ENCODE assay signal across 8 cellular contexts in genomic region chr13:40069173-40070044, GRCh38.
DNase-seq lines count a peak whose midpoint lies in the region; ATAC-seq and TF ChIP-seq lines count a peak whose summit lies in the region.

No MANE protein-coding gene starts in this region.

- H3K4me3 ChIP-seq in Karpas-422 (ENCODE audit: low read length) (0 out of 2 replicates have a peak overlapping the region, but pooled peaks have one; percentile 7), gastrocnemius medialis (peak overlapping the region; percentile 19 to 34 (median 26))

- peaks cover 24 to 29% (median 27%) of the 10 kb centered on the region in 3 donors for H3K4me1 Mint-ChIP-seq in T-cell

- CTCF ChIA-PET in T-cell (lab: Charles Lee) = interaction anchor here (0.6 to 2.0 kb wide), 28 partner anchors 9 to 882 kb away, joined by 3 to 25 read pairs (median 4); no protein-coding TSS in a partner anchor

- peak overlapping the region; percentile 14 for H3K9ac ChIP-seq in Karpas-422 (ENCODE audit: low read length)

- no peaks in the 10 kb centered on the region for H3K36me3 Mint-ChIP-seq in T-cell

- H3K27ac Mint-ChIP-seq in T-cell = peak overlapping the region; percentile 60 to 77

- H3K27me3 ChIP-seq in Karpas-422 (ENCODE audit: low read length) = no peaks in the 10 kb centered on the region
- no peaks in the 10 kb centered on the region for H3K27me3 ChIP-seq in gastrocnemius medialis

- H3K36me3 ChIP-seq in Karpas-422 (ENCODE audit: insufficient read depth, low read length) (no peaks in the 10 kb centered on the region), gastrocnemius medialis (no peaks in the 10 kb centered on the region)

- peak; percentile 67 for DNase-seq in AG08396 (ENCODE audit: low spot score)
- DNase-seq in Karpas-422 = peak; percentile 88
- DNase-seq in T-cell = peak; percentile 25 to 77 (median 64)
- peak in 52 of 56 donors; percentile 0 to 88 (median 48) for DNase-seq in amygdala (lab: John Stamatoyannopoulos, UW)
- peak; percentile 32 for DNase-seq in hepatic stellate cell (ENCODE audit: low spot score)
- DNase-seq in gastrocnemius medialis = peak; percentile 64 to 79
- no peak for DNase-seq in amniotic stem cell (lab: John Stamatoyannopoulos, UW)

- H3K27ac ChIP-seq in Karpas-422 (ENCODE audit: low read length) = peak overlapping the region; percentile 59
- H3K27ac ChIP-seq in gastrocnemius medialis = peak overlapping the region; percentile 4 to 57 (median 44)

- no peaks in the 10 kb centered on the region for H3K79me2 ChIP-seq in Karpas-422 (ENCODE audit: low read length)

- H3K4me2 ChIP-seq in Karpas-422 (ENCODE audit: low read depth, low read length, poor library complexity, severe bottlenecking) = peak overlapping the region; percentile 42

- no peak for TF ChIP-seq POLR2A in gastrocnemius medialis (IDR thresholded peaks at IDR 0.05)

- H2AFZ ChIP-seq in Karpas-422 (ENCODE audit: low read length) = peak overlapping the region; percentile 32

- H3K9me3 ChIP-seq in Karpas-422 (ENCODE audit: low read length) (no peaks in the 10 kb centered on the region), gastrocnemius medialis (no peaks in the 10 kb centered on the region)

- no peaks in the 10 kb centered on the region for H4K20me1 ChIP-seq in Karpas-422 (ENCODE audit: insufficient read depth, low read depth, low read length)

- POLR2A ChIA-PET in T-cell (lab: Charles Lee) = interaction anchor here in 1 of 2 donors (0.7 kb wide), 1 partner anchor 245 kb away, joined by 3 read pairs; no protein-coding TSS in a partner anchor

- peak; percentile 82 to 92 (median 89) for TF ChIP-seq CTCF in gastrocnemius medialis (IDR thresholded peaks at IDR 0.05 in 4 of 5, conservative IDR thresholded peaks at IDR 0.05 in 1 of 5)

- ATAC-seq in GM18873 (IDR thresholded peaks at IDR 0.05; ENCODE audit: low FRiP score, unreplicated experiment) = peak; percentile 69
- peak; percentile 75 to 95 (median 90) for ATAC-seq in T-cell (replicated peaks in 1 of 4)
- peak; percentile 94 to 98 for ATAC-seq in gastrocnemius medialis

- H3K9me2 ChIP-seq in Karpas-422 (replicated peaks; ENCODE audit: insufficient read depth, low read length) = no peaks in the 10 kb centered on the region

- H3K4me3 Mint-ChIP-seq in T-cell = peak overlapping the region; percentile 34 to 66 (median 40)

- in situ Hi-C loops in gastrocnemius medialis (cut with MboI; ENCODE audit: low sequenced_read_pairs in 4 of 4) = loop anchor here (5.0 to 25.0 kb wide), 5 partner anchors 155 to 613 kb away; no protein-coding TSS in a partner anchor

- H3K4me1 ChIP-seq in Karpas-422 (ENCODE audit: low read length) (peaks cover 21% of the 10 kb centered on the region), gastrocnemius medialis (peaks cover 7 to 9% of the 10 kb centered on the region in 2 donors)

- H3K27me3 Mint-ChIP-seq in T-cell = no peaks in the 10 kb centered on the region

- intact Hi-C loops in gastrocnemius medialis (cut with DNase I; ENCODE audit: low total_unique reads) = loop anchor here (1.0 to 10.0 kb wide), 5 partner anchors 121 to 612 kb away; no protein-coding TSS in a partner anchor

- no peaks in the 10 kb centered on the region for H3K9me3 Mint-ChIP-seq in T-cell
